29 cellular contexts compared by ENCODE assay signal in the genomic region with DNA sequence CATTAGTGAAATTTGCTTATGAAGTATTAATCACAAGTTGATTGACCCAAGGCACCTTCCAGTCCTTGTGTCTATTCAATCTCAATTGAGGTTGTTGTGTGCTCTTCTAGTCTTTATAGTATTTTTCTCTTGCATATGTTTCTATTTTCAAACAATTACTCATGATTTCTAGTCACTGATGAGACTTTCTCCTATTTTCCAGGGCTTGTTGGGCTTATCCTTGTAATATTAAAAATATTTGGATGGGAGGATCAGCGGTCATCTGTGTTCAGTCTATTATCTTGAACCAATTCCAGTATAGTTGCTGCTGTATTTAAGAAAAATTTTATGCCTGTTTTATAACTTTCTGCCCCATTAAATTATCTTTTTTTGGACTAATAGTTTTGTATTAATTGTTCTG.
"Had no signal": no experiment of that assay in that cellular context is flagged by ENCODE, and none has a peak within 500 bp of the region (broad histone marks: within the 10 kb centered on the region; RNA-seq: fewer than 3 reads in every experiment).

No MANE protein-coding gene starts in this region.

- H3K36me3 Mint-ChIP-seq: activated naive CD4-positive, alpha-beta T cell treated with anti-CD3 and anti-CD28 coated beads, Interleukin-2, amount 50 U/mL, for 24 hours; activated naive CD8-positive, alpha-beta T cell treated with anti-CD3 and anti-CD28 coated beads for 36 hours had no signal

- H3K36me3 ChIP-seq: adrenal gland, colonic mucosa, esophagus squamous epithelium, gastroesophageal sphincter, heart right ventricle had no signal

- H3K27ac Mint-ChIP-seq: activated CD4-positive, alpha-beta memory T cell treated with anti-CD3 and anti-CD28 coated beads, Interleukin-2, amount 10 ng/mL, durations not matched to agents 7 days and 5 days; activated CD4-positive, alpha-beta T cell treated with anti-CD3 and anti-CD28 coated beads, Interleukin-2, amount 10 ng/mL, durations not matched to agents 7 days and 5 days; activated naive CD4-positive, alpha-beta T cell treated with anti-CD3 and anti-CD28 coated beads for 36 hours; activated naive CD4-positive, alpha-beta T cell treated with anti-CD3 and anti-CD28 coated beads, Interleukin-2, amount 50 U/mL, for 24 hours; activated naive CD8-positive, alpha-beta T cell treated with anti-CD3 and anti-CD28 coated beads for 36 hours; activated naive CD8-positive, alpha-beta T cell treated with anti-CD3 and anti-CD28 coated beads, Interleukin-2, amount 50 U/mL, for 24 hours; activated T-helper 1 cell treated with anti-CD3 and anti-CD28 coated beads, Interleukin-12 subunit alpha, Interleukin-12 subunit beta, Interleukin-2, Interleukin-4 antibody, amounts not matched to agents 30 ng/mL and 10 ng/mL and 1 ng/mL, durations not matched to agents 14 hours and 24 hours and 36 hours; activated T-helper 2 cell treated with anti-CD3 and anti-CD28 coated beads, Interferon-gamma antibody, Interleukin-2, Interleukin-4, amounts not matched to agents 10 μg/mL and 5 μg/mL and 100 μg/mL, durations not matched to agents 14 hours and 24 hours and 36 hours had no signal

- H3K4me1 ChIP-seq: adrenal gland, body of pancreas, colonic mucosa, esophagus squamous epithelium, gastroesophageal sphincter had no signal

- H3K9me3 ChIP-seq: adrenal gland, body of pancreas, colonic mucosa, esophagus squamous epithelium, gastroesophageal sphincter, heart right ventricle had no signal

- H3K4me1 Mint-ChIP-seq: activated CD4-positive, alpha-beta memory T cell treated with anti-CD3 and anti-CD28 coated beads, Interleukin-2, amount 10 ng/mL, durations not matched to agents 7 days and 5 days; activated CD4-positive, alpha-beta T cell treated with anti-CD3 and anti-CD28 coated beads, Interleukin-2, amount 10 ng/mL, durations not matched to agents 7 days and 5 days; activated naive CD8-positive, alpha-beta T cell treated with anti-CD3 and anti-CD28 coated beads, Interleukin-2, amount 50 U/mL, for 24 hours had no signal

- DNase-seq: activated CD4-positive, alpha-beta memory T cell treated with anti-CD3 and anti-CD28 coated beads, Interleukin-2, amount 10 ng/mL, durations not matched to agents 7 days and 5 days; activated CD4-positive, alpha-beta T cell treated with anti-CD3 and anti-CD28 coated beads for 4 hours; activated CD4-positive, alpha-beta T cell treated with anti-CD3 and anti-CD28 coated beads, Interleukin-2, amount 10 ng/mL, durations not matched to agents 7 days and 5 days; activated CD4-positive, alpha-beta T cell treated with anti-CD3 and anti-CD28 coated beads, Interleukin-2, amount 50 U/mL, for 4 hours; activated CD4-positive, CD25-positive, alpha-beta regulatory T cell; activated CD4-positive, CD25-positive, alpha-beta regulatory T cell treated with anti-CD3 and anti-CD28 coated beads, Interleukin-2, amount 50 U/mL, for 72 hours; activated effector memory CD4-positive, alpha-beta T cell treated with anti-CD3 and anti-CD28 coated beads, Interleukin-2, amount 50 U/mL, for 16 hours; activated naive CD4-positive, alpha-beta T cell treated with anti-CD3 and anti-CD28 coated beads for 36 hours; activated naive CD8-positive, alpha-beta T cell treated with anti-CD3 and anti-CD28 coated beads for 36 hours; activated naive CD8-positive, alpha-beta T cell treated with anti-CD3 and anti-CD28 coated beads, Interleukin-2, amount 50 U/mL, for 24 hours; activated T-cell treated with anti-CD3 and anti-CD28 coated beads, Interleukin-2, amount 50 U/mL, for 48 hours; adrenal gland; amygdala; aorta; body of pancreas; central memory CD4-positive, alpha-beta T cell; cerebellar nuclear complex; colonic mucosa; effector CD8-positive, alpha-beta T cell; esophagus squamous epithelium; foreskin melanocyte; heart right ventricle; hippocampal formation; T-helper 2 cell had no signal

- H3K27me3 Mint-ChIP-seq: activated CD4-positive, alpha-beta memory T cell treated with anti-CD3 and anti-CD28 coated beads, Interleukin-2, amount 10 ng/mL, durations not matched to agents 7 days and 5 days; activated CD4-positive, alpha-beta T cell treated with anti-CD3 and anti-CD28 coated beads, Interleukin-2, amount 10 ng/mL, durations not matched to agents 7 days and 5 days; activated naive CD4-positive, alpha-beta T cell treated with anti-CD3 and anti-CD28 coated beads, Interleukin-2, amount 50 U/mL, for 24 hours; activated naive CD8-positive, alpha-beta T cell treated with anti-CD3 and anti-CD28 coated beads for 36 hours; activated naive CD8-positive, alpha-beta T cell treated with anti-CD3 and anti-CD28 coated beads, Interleukin-2, amount 50 U/mL, for 24 hours had no signal

- H3K27ac ChIP-seq: adrenal gland, body of pancreas, colonic mucosa, epithelial cell of prostate, esophagus squamous epithelium, gastroesophageal sphincter, heart right ventricle had no signal

- H3K4me3 ChIP-seq: adrenal gland, body of pancreas, colonic mucosa, esophagus squamous epithelium, gastroesophageal sphincter, heart right ventricle had no signal

- ATAC-seq: activated naive CD8-positive, alpha-beta T cell treated with anti-CD3 and anti-CD28 coated beads, Interleukin-2, amount 50 U/mL, for 24 hours; body of pancreas; gastroesophageal sphincter; heart right ventricle had no signal

- H3K9me3 Mint-ChIP-seq: activated CD4-positive, alpha-beta memory T cell treated with anti-CD3 and anti-CD28 coated beads, Interleukin-2, amount 10 ng/mL, durations not matched to agents 7 days and 5 days; activated naive CD4-positive, alpha-beta T cell treated with anti-CD3 and anti-CD28 coated beads for 36 hours; activated naive CD8-positive, alpha-beta T cell treated with anti-CD3 and anti-CD28 coated beads for 36 hours; activated T-helper 2 cell treated with anti-CD3 and anti-CD28 coated beads, Interferon-gamma antibody, Interleukin-2, Interleukin-4, amounts not matched to agents 10 μg/mL and 5 μg/mL and 100 μg/mL, durations not matched to agents 14 hours and 24 hours and 36 hours had no signal

- H3K27me3 ChIP-seq: adrenal gland, body of pancreas, colonic mucosa, esophagus squamous epithelium, gastroesophageal sphincter, heart right ventricle had no signal

- H3K4me3 Mint-ChIP-seq: activated CD4-positive, alpha-beta memory T cell treated with anti-CD3 and anti-CD28 coated beads, Interleukin-2, amount 10 ng/mL, durations not matched to agents 7 days and 5 days; activated CD4-positive, alpha-beta T cell treated with anti-CD3 and anti-CD28 coated beads, Interleukin-2, amount 10 ng/mL, durations not matched to agents 7 days and 5 days; activated naive CD4-positive, alpha-beta T cell treated with anti-CD3 and anti-CD28 coated beads for 36 hours; activated naive CD4-positive, alpha-beta T cell treated with anti-CD3 and anti-CD28 coated beads, Interleukin-2, amount 50 U/mL, for 24 hours; activated naive CD8-positive, alpha-beta T cell treated with anti-CD3 and anti-CD28 coated beads for 36 hours; activated naive CD8-positive, alpha-beta T cell treated with anti-CD3 and anti-CD28 coated beads, Interleukin-2, amount 50 U/mL, for 24 hours; activated T-helper 1 cell treated with anti-CD3 and anti-CD28 coated beads, Interleukin-12 subunit alpha, Interleukin-12 subunit beta, Interleukin-2, Interleukin-4 antibody, amounts not matched to agents 30 ng/mL and 10 ng/mL and 1 ng/mL, durations not matched to agents 14 hours and 24 hours and 36 hours had no signal
